8 cellular contexts compared by ENCODE assay signal in genomic region chr17:77425791-77426641, GRCh38.
A peak's percentile ranks its signal among the peaks of the same experiment; 100 is the strongest.
DNase-seq lines count a peak whose midpoint lies in the region; ATAC-seq and TF ChIP-seq lines count a peak whose summit lies in the region.

No MANE protein-coding gene starts in this region.

- H3K4me3 ChIP-seq in CD8-positive, alpha-beta memory T cell (ENCODE audit: low read length): no peak overlapping the region
- H3K4me3 ChIP-seq in Panc1 (ENCODE audit: low read depth in 2 of 2, low read length in 2 of 2) (no peak overlapping the region), mucosa of rectum (ENCODE audit: low read length in 2 of 2) (no peak overlapping the region)

- peak overlapping the region; percentile 8 to 42 for H3K9ac ChIP-seq in mucosa of rectum (ENCODE audit: low read depth in 1 of 2, low read length in 2 of 2)

- H3K9me3 Mint-ChIP-seq in CD8-positive, alpha-beta memory T cell: no peaks in the 10 kb centered on the region
- no peaks in the 10 kb centered on the region for H3K9me3 Mint-ChIP-seq in chondrocyte (ENCODE audit: low read depth)

- H3K27me3 ChIP-seq in CD8-positive, alpha-beta memory T cell (ENCODE audit: insufficient read depth, low read length, poor library complexity, severe bottlenecking): no peaks in the 10 kb centered on the region
- H3K27me3 ChIP-seq in Panc1 (ENCODE audit: control insufficient read depth, insufficient read depth, low read length) (no peaks in the 10 kb centered on the region), mucosa of rectum (ENCODE audit: control insufficient read depth in 2 of 2, insufficient read depth in 2 of 2, low read length in 2 of 2) (no peaks in the 10 kb centered on the region)

- in situ Hi-C loops in Panc1 (cut with HindIII; ENCODE audit: low pct_unique_long_range_greater_than_20kb, low sequenced_read_pairs): no loop called here

- peak in 2 of 5 donors; percentile 32 to 56 for DNase-seq in CD8-positive, alpha-beta memory T cell
- DNase-seq in Panc1 (ENCODE audit: low read depth, low spot score) (no peak), chondrocyte (ENCODE audit: low spot score) (no peak), COLO668 (lab: John Stamatoyannopoulos, UW; ENCODE audit: unreplicated experiment) (no peak)

- peak overlapping the region; percentile 74 to 93 (median 83) for H3K27ac Mint-ChIP-seq in CD8-positive, alpha-beta memory T cell
- H3K27ac Mint-ChIP-seq in chondrocyte (ENCODE audit: unreplicated experiment): peak overlapping the region; percentile 93

- peaks cover 74% of the 10 kb centered on the region for H3K4me1 ChIP-seq in CD8-positive, alpha-beta memory T cell (ENCODE audit: insufficient read depth, low read length)
- peaks cover 97% of the 10 kb centered on the region for H3K4me1 ChIP-seq in Panc1 (ENCODE audit: control insufficient read depth, insufficient read depth, low read length)
- H3K4me1 ChIP-seq in mucosa of rectum (ENCODE audit: control insufficient read depth in 2 of 2, insufficient read depth in 2 of 2, low read length in 2 of 2): peaks cover 52 to 67% of the 10 kb centered on the region in 2 donors

- no peak overlapping the region for H3K27ac ChIP-seq in CD8-positive, alpha-beta memory T cell (ENCODE audit: low read depth, low read length)
- peak overlapping the region; percentile 83 for H3K27ac ChIP-seq in Panc1 (ENCODE audit: low read length)
- H3K27ac ChIP-seq in mucosa of rectum (ENCODE audit: low read depth in 2 of 2, low read length in 2 of 2): peak overlapping the region; percentile 66 to 77

- H3K36me3 ChIP-seq in CD8-positive, alpha-beta memory T cell (ENCODE audit: insufficient read depth, low read length): no peaks in the 10 kb centered on the region
- H3K36me3 ChIP-seq in Panc1 (ENCODE audit: control insufficient read depth, insufficient read depth, low read length): no peaks in the 10 kb centered on the region
- no peaks in the 10 kb centered on the region for H3K36me3 ChIP-seq in mucosa of rectum (ENCODE audit: control insufficient read depth in 2 of 2, insufficient read depth in 2 of 2, low read length in 2 of 2)

- intact Hi-C loops in Panc1 (cut with micrococcal nuclease; ENCODE audit: unreplicated experiment): loop anchor here (5.0 to 10.0 kb wide), 2 partner anchors 69 to 94 kb away; no protein-coding TSS in a partner anchor

- H3K4me3 Mint-ChIP-seq in CD8-positive, alpha-beta memory T cell: peak overlapping the region in 4 of 7 donors; percentile 19 to 53 (median 43)
- H3K4me3 Mint-ChIP-seq in chondrocyte (ENCODE audit: unreplicated experiment): no peak overlapping the region

- H3K4me1 Mint-ChIP-seq in CD8-positive, alpha-beta memory T cell: peaks cover 53 to 88% (median 70%) of the 10 kb centered on the region in 3 donors
- H3K4me1 Mint-ChIP-seq in chondrocyte (ENCODE audit: low read depth): peaks cover 90% of the 10 kb centered on the region

- TF ChIP-seq CTCF in Panc1 (IDR thresholded peaks at IDR 0.05) (no peak), chondrocyte (IDR thresholded peaks at IDR 0.05) (no peak)

- H3K9me3 ChIP-seq in CD8-positive, alpha-beta memory T cell (ENCODE audit: low read length): no peaks in the 10 kb centered on the region
- no peaks in the 10 kb centered on the region for H3K9me3 ChIP-seq in Panc1 (ENCODE audit: control insufficient read depth, insufficient read depth, low read depth, low read length)
- no peaks in the 10 kb centered on the region for H3K9me3 ChIP-seq in mucosa of rectum (ENCODE audit: control insufficient read depth in 2 of 2, low read length in 2 of 2)

- BruUV-seq in Panc1 (replicated peaks; lab: Mats Ljungman, UMichigan): no TSS peak

- peaks cover 0 to 26% (median 0%) of the 10 kb centered on the region in 3 donors for H3K36me3 Mint-ChIP-seq in CD8-positive, alpha-beta memory T cell
- no peaks in the 10 kb centered on the region for H3K36me3 Mint-ChIP-seq in chondrocyte (ENCODE audit: low read depth)

- no peaks in the 10 kb centered on the region for H3K27me3 Mint-ChIP-seq in CD8-positive, alpha-beta memory T cell
- H3K27me3 Mint-ChIP-seq in chondrocyte (ENCODE audit: low read depth): no peaks in the 10 kb centered on the region

- CTCF ChIA-PET in CD8-positive, alpha-beta memory T cell (lab: Charles Lee): interaction anchor here (0.8 to 6.7 kb wide), 8 partner anchors 15 to 95 kb away, joined by 3 to 62 read pairs (median 19); no protein-coding TSS in a partner anchor
- CTCF ChIA-PET in Panc1 (lab: Charles Lee): no interaction called here

- ATAC-seq in Panc1: peak; percentile 40
- no peak for ATAC-seq in GM21737 (IDR thresholded peaks at IDR 0.05; ENCODE audit: unreplicated experiment)
- ATAC-seq in HG03457 (IDR thresholded peaks at IDR 0.05; ENCODE audit: unreplicated experiment): no peak
- ATAC-seq in HG03097 (IDR thresholded peaks at IDR 0.05; ENCODE audit: low FRiP score, unreplicated experiment): no peak

- POLR2A ChIA-PET in CD8-positive, alpha-beta memory T cell (lab: Charles Lee): interaction anchor here (0.6 to 1.7 kb wide), 5 partner anchors 10 to 70 kb away, joined by 3 to 6 read pairs (median 4); no protein-coding TSS in a partner anchor
- POLR2A ChIA-PET in Panc1 (lab: Charles Lee): interaction anchor here (0.6 kb wide), 1 partner anchor 15 kb away, joined by 5 read pairs; no protein-coding TSS in a partner anchor
